ENCODE assay signal across 17 cellular contexts in genomic region chr7:66250711-66251110, GRCh38. TPM values are rescaled to one million over a fixed set of nuclear protein-coding genes. Genes with fewer than 3 reads are reported as not detected.
DNase-seq lines count a peak whose midpoint lies in the region; ATAC-seq and TF ChIP-seq lines count a peak whose summit lies in the region.
"Had no signal": no experiment of that assay in that cellular context is flagged by ENCODE, and none has a peak within 500 bp of the region (broad histone marks: within the 10 kb centered on the region; RNA-seq: fewer than 3 reads in every experiment).

No MANE protein-coding gene starts in this region.

- H3K27ac ChIP-seq in breast epithelium = no peak overlapping the region
- peak overlapping the region in 1 of 2 experiments; percentile 49; a peak in 2 of 4 replicates for H3K27ac ChIP-seq in SK-N-SH (ENCODE audit: low read depth in 2 of 2, low read length in 1 of 2)
- peak overlapping the region; percentile 23 for H3K27ac ChIP-seq in urinary bladder (ENCODE audit: low read depth)
- H3K27ac ChIP-seq: gastroesophageal sphincter, upper lobe of left lung had no signal

- H3K9me3 ChIP-seq in breast epithelium (no peaks in the 10 kb centered on the region), SK-N-SH (no peaks in the 10 kb centered on the region)
- H3K9me3 ChIP-seq: gastroesophageal sphincter, upper lobe of left lung had no signal

- TF ChIP-seq RAD21 in SK-N-SH (IDR thresholded peaks at IDR 0.05; ENCODE audit: low read length) = no peak

- no peak overlapping the region for H3K4me2 ChIP-seq in SK-N-SH

- intact Hi-C loops in MCF 10A (cut with micrococcal nuclease) = no loop called here
- intact Hi-C loops in breast epithelium (cut with DNase I; ENCODE audit: low total_unique reads) = no loop called here

- H3K36me3 ChIP-seq in breast epithelium = no peaks in the 10 kb centered on the region
- H3K36me3 ChIP-seq in SK-N-SH (replicated peaks in 1 of 2; ENCODE audit: control insufficient read depth in 1 of 2, insufficient read depth in 2 of 2, low read length in 1 of 2) = peaks cover 0 to 5% of the 10 kb centered on the region in 2 experiments
- no peaks in the 10 kb centered on the region for H3K36me3 ChIP-seq in urinary bladder (ENCODE audit: insufficient read depth)
- H3K36me3 ChIP-seq: gastroesophageal sphincter, upper lobe of left lung had no signal

- H3K4me3 Mint-ChIP-seq in MCF 10A (ENCODE audit: unreplicated experiment) = no peak overlapping the region
- H3K4me3 Mint-ChIP-seq: activated CD8-positive, alpha-beta T cell treated with anti-CD3 and anti-CD28 coated beads, Interleukin-2, amount 10 ng/mL, durations not matched to agents 7 days and 5 days; IgD-negative memory B cell; neural crest cell had no signal

- DNase-seq in MCF 10A (ENCODE audit: unreplicated experiment) = peak; percentile 67
- no peak for DNase-seq in breast epithelium (ENCODE audit: low spot score in 2 of 2)
- DNase-seq in SK-N-SH = no peak
- peak; percentile 70 to 72 for DNase-seq in foreskin fibroblast
- DNase-seq in NAMALWA (ENCODE audit: low spot score) = no peak
- no peak for DNase-seq in amygdala (lab: John Stamatoyannopoulos, UW)
- DNase-seq: ACHN; activated CD8-positive, alpha-beta T cell treated with anti-CD3 and anti-CD28 coated beads, Interleukin-2, amount 10 ng/mL, durations not matched to agents 7 days and 5 days; activated naive CD4-positive, alpha-beta T cell; left ventricle myocardium superior; NCI-H2029; upper lobe of left lung had no signal

- POLR2A ChIA-PET in MCF 10A (lab: Yijun Ruan, JAX) = interaction anchor here (1.4 kb wide), 1 partner anchor 14 kb away, joined by 3 read pairs; no protein-coding TSS in a partner anchor
- POLR2A ChIA-PET in SK-N-SH (lab: Yijun Ruan, JAX) = no interaction called here

- WGBS in SK-N-SH (ENCODE audit: low lambda C conversion rate) = 15% methylated on average over 3 of the region's 3 CpGs
- 55% methylated on average over 3 of the region's 3 CpGs for WGBS in urinary bladder

- H2AFZ ChIP-seq in SK-N-SH (ENCODE audit: low read depth) = no peak overlapping the region

- H3K27me3 Mint-ChIP-seq in MCF 10A (ENCODE audit: insufficient read depth, unreplicated experiment) = no peaks in the 10 kb centered on the region
- H3K27me3 Mint-ChIP-seq: IgD-negative memory B cell had no signal

- H3K9ac ChIP-seq in SK-N-SH = no peak overlapping the region; the same call in 1 of the 2 replicates

- no peak overlapping the region for H3K4me3 ChIP-seq in breast epithelium
- no peak overlapping the region for H3K4me3 ChIP-seq in SK-N-SH (ENCODE audit: low read depth in 2 of 2, low read length in 1 of 2)
- no peak overlapping the region for H3K4me3 ChIP-seq in foreskin fibroblast (ENCODE audit: low read depth in 1 of 2, low read length in 2 of 2)
- H3K4me3 ChIP-seq in urinary bladder (ENCODE audit: low read depth, low read length) = no peak overlapping the region
- H3K4me3 ChIP-seq: gastroesophageal sphincter, upper lobe of left lung had no signal

- peaks cover 48% of the 10 kb centered on the region for H3K79me2 ChIP-seq in SK-N-SH (ENCODE audit: insufficient read depth)

- no peak for TF ChIP-seq POLR2A in breast epithelium (IDR thresholded peaks at IDR 0.05)

- no peaks in the 10 kb centered on the region for H3K9me2 ChIP-seq in SK-N-SH

- CTCF ChIA-PET in MCF 10A (lab: Yijun Ruan, JAX) = interaction anchor here (0.8 to 1.5 kb wide), 3 partner anchors 10 to 99 kb away, joined by 3 read pairs; no protein-coding TSS in a partner anchor
- CTCF ChIA-PET in SK-N-SH (lab: Yijun Ruan, JAX) = interaction anchor here (0.7 kb wide), 1 partner anchor 8 kb away, joined by 3 read pairs; no protein-coding TSS in a partner anchor

- TF ChIP-seq CTCF in MCF 10A (IDR thresholded peaks at IDR 0.05; ENCODE audit: unreplicated experiment) (no peak), breast epithelium (IDR thresholded peaks at IDR 0.05) (no peak), SK-N-SH (IDR thresholded peaks at IDR 0.05) (no peak), foreskin fibroblast (IDR thresholded peaks at IDR 0.05; ENCODE audit: low read depth, low read length) (no peak)

- TF ChIP-seq EP300 in SK-N-SH (IDR thresholded peaks at IDR 0.05; ENCODE audit: borderline replicate concordance in 1 of 2, low read depth in 1 of 2, low read length in 1 of 2) = peak in 1 of 2 experiments; percentile 50; a peak in 1 of 4 replicates

- no peaks in the 10 kb centered on the region for H4K20me1 ChIP-seq in SK-N-SH (ENCODE audit: insufficient read depth)

- H3F3A ChIP-seq in SK-N-SH (replicated peaks; ENCODE audit: insufficient read depth) = peaks cover 18% of the 10 kb centered on the region

- BruUV-seq in MCF 10A (replicated peaks; lab: Mats Ljungman, UMichigan) = no TSS peak

- H3K4me1 Mint-ChIP-seq in MCF 10A (ENCODE audit: insufficient read depth, unreplicated experiment) = peaks cover 19% of the 10 kb centered on the region

- no peaks in the 10 kb centered on the region for H3K4me1 ChIP-seq in breast epithelium
- peaks cover 0 to 6% of the 10 kb centered on the region in 2 experiments; a peak in 2 of 4 replicates for H3K4me1 ChIP-seq in SK-N-SH (ENCODE audit: control insufficient read depth in 1 of 2, insufficient read depth in 2 of 2, low read depth in 1 of 2, low read length in 1 of 2)
- no peaks in the 10 kb centered on the region for H3K4me1 ChIP-seq in urinary bladder (ENCODE audit: insufficient read depth)

- no peaks in the 10 kb centered on the region for H3K9me3 Mint-ChIP-seq in MCF 10A (ENCODE audit: unreplicated experiment)
- H3K9me3 Mint-ChIP-seq: IgD-negative memory B cell, neural crest cell had no signal

- no peak for ATAC-seq in HG03108 (IDR thresholded peaks at IDR 0.05; ENCODE audit: unreplicated experiment)
- ATAC-seq: activated CD8-positive, alpha-beta T cell treated with anti-CD3 and anti-CD28 coated beads, Interleukin-2, amount 10 ng/mL, durations not matched to agents 7 days and 5 days; gastroesophageal sphincter; left ventricle myocardium superior had no signal

- H3K27me3 ChIP-seq in breast epithelium = no peaks in the 10 kb centered on the region
- H3K27me3 ChIP-seq in SK-N-SH (ENCODE audit: insufficient read depth) = no peaks in the 10 kb centered on the region
- H3K27me3 ChIP-seq: gastroesophageal sphincter, upper lobe of left lung had no signal

- H3K36me3 Mint-ChIP-seq in MCF 10A (ENCODE audit: insufficient read depth, unreplicated experiment) = no peaks in the 10 kb centered on the region

- no peak overlapping the region for H3K27ac Mint-ChIP-seq in MCF 10A (ENCODE audit: low read depth, unreplicated experiment)
- H3K27ac Mint-ChIP-seq: activated CD8-positive, alpha-beta T cell treated with anti-CD3 and anti-CD28 coated beads, Interleukin-2, amount 10 ng/mL, durations not matched to agents 7 days and 5 days; IgD-negative memory B cell had no signal

TF ChIP-seq in SK-N-SH, 30 proteins besides CTCF, POLR2A, EP300 and RAD21 (continues in another document):
- TF ChIP-seq FOSL2 (IDR thresholded peaks at IDR 0.05; ENCODE audit: borderline replicate concordance, low read depth) (peak; percentile 82), MXI1 (IDR thresholded peaks at IDR 0.05; ENCODE audit: low read depth, low read length) (no peak), ZBTB33 (IDR thresholded peaks at IDR 0.05; ENCODE audit: borderline replicate concordance, low read depth) (no peak), TCF12 (IDR thresholded peaks at IDR 0.05) (peak; percentile 79), NRF1 (IDR thresholded peaks at IDR 0.05; ENCODE audit: low read depth, low read length) (no peak), POLR2AphosphoS5 (IDR thresholded peaks at IDR 0.05; ENCODE audit: low read depth, low read length) (peak; percentile 41; the same call in 1 of the 2 replicates), CHD2 (IDR thresholded peaks at IDR 0.05; ENCODE audit: low read length, partially characterized antibody) (no peak), EZH2phosphoT487 (IDR thresholded peaks at IDR 0.05; ENCODE audit: borderline replicate concordance, low read depth) (no peak), JUND (IDR thresholded peaks at IDR 0.05) (peak; percentile 76), MEF2A (IDR thresholded peaks at IDR 0.05; ENCODE audit: borderline replicate concordance, low read depth) (peak; percentile 11; the same call in 1 of the 2 replicates), TEAD4 (IDR thresholded peaks at IDR 0.05; ENCODE audit: borderline replicate concordance, insufficient read depth) (peak; percentile 50; the same call in 1 of the 2 replicates), MAX (IDR thresholded peaks at IDR 0.05; ENCODE audit: low read depth) (peak; percentile 63)
- TF ChIP-seq, protein P1, sequence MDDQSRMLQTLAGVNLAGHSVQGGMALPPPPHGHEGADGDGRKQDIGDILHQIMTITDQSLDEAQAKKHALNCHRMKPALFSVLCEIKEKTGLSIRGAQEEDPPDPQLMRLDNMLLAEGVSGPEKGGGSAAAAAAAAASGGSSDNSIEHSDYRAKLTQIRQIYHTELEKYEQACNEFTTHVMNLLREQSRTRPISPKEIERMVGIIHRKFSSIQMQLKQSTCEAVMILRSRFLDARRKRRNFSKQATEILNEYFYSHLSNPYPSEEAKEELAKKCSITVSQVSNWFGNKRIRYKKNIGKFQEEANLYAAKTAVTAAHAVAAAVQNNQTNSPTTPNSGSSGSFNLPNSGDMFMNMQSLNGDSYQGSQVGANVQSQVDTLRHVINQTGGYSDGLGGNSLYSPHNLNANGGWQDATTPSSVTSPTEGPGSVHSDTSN (IDR thresholded peaks at IDR 0.05) = peak; percentile 95

RNA-seq across cellular contexts. Expression of gene TPST1, which starts 45.6 kb away (rescaled TPM):
- 3.2 and 8.7 TPM in 2 replicates for total RNA-seq in MCF 10A (2022)
- 10 to 100 TPM; 23.2 to 34.4 (median 23.3) TPM for total RNA-seq in breast epithelium
- polyA plus RNA-seq in SK-N-SH (2012; rRNA removed) = 36.4 and 46.4 TPM in 2 replicates
- polyA plus RNA-seq in SK-N-SH (2012; cell fraction: cytosol; rRNA removed) = 45.8 and 45.9 TPM in 2 replicates
- 20.5 and 33.6 TPM in 2 replicates for polyA plus RNA-seq in SK-N-SH (2012; cell fraction: nucleus; rRNA removed)
- 172 TPM for total RNA-seq in urinary bladder
- polyA plus RNA-seq in urinary bladder = 72.8 TPM

Comparison
In these comparisons a context has a peak if more than half of its experiments do, and no peak if none do; other contexts are left out.
1. DNase-seq: peak in MCF 10A (single experiment) and foreskin fibroblast (2 of 2); none in breast epithelium (0 of 2), SK-N-SH (single experiment), NAMALWA (single experiment) and amygdala (0 of 56).